In genomic region chr7:74194686-74195085, GRCh38 we compare ENCODE assay signal across 16 cellular contexts. TPM values are rescaled to one million over a fixed set of nuclear protein-coding genes. Genes with fewer than 3 reads are reported as not detected.
DNase-seq lines count a peak whose midpoint lies in the region; ATAC-seq and TF ChIP-seq lines count a peak whose summit lies in the region.
"Had no signal": no experiment of that assay in that cellular context is flagged by ENCODE, and none has a peak within 500 bp of the region (broad histone marks: within the 10 kb centered on the region; RNA-seq: fewer than 3 reads in every experiment).

No MANE protein-coding gene starts in this region.

- H3K4ac ChIP-seq in mesenchymal stem cell (ENCODE audit: low read depth in 1 of 2, low read length in 2 of 2) = no peak overlapping the region

- H2BK120ac ChIP-seq in mesenchymal stem cell (ENCODE audit: low read depth, low read length) = no peak overlapping the region

- no peak overlapping the region for H3K14ac ChIP-seq in mesenchymal stem cell (ENCODE audit: low read length in 2 of 2)

- H3K23ac ChIP-seq in mesenchymal stem cell (ENCODE audit: low read length in 2 of 2) = no peak overlapping the region

- H3K18ac ChIP-seq in mesenchymal stem cell (ENCODE audit: low read depth in 1 of 2, low read length in 2 of 2) = no peak overlapping the region

- H3K27me3 Mint-ChIP-seq in activated naive CD8-positive, alpha-beta T cell = no peaks in the 10 kb centered on the region
- no peaks in the 10 kb centered on the region for H3K27me3 Mint-ChIP-seq in WTC11 (ENCODE audit: low read depth)
- H3K27me3 Mint-ChIP-seq: CD4-positive, alpha-beta memory T cell had no signal

- peak overlapping the region; percentile 80 for H3K27ac Mint-ChIP-seq in activated naive CD8-positive, alpha-beta T cell
- H3K27ac Mint-ChIP-seq in WTC11 = no peak overlapping the region
- H3K27ac Mint-ChIP-seq: activated T-helper 1 cell treated with anti-CD3 and anti-CD28 coated beads, Interleukin-12 subunit alpha, Interleukin-12 subunit beta, Interleukin-2, Interleukin-4 antibody, amounts not matched to agents 30 ng/mL and 10 ng/mL and 1 ng/mL, durations not matched to agents 14 hours and 24 hours and 36 hours had no signal

- H3K4me3 Mint-ChIP-seq in activated naive CD8-positive, alpha-beta T cell = no peak overlapping the region
- H3K4me3 Mint-ChIP-seq in WTC11 = no peak overlapping the region
- H3K4me3 Mint-ChIP-seq: activated T-helper 1 cell treated with anti-CD3 and anti-CD28 coated beads, Interleukin-12 subunit alpha, Interleukin-12 subunit beta, Interleukin-2, Interleukin-4 antibody, amounts not matched to agents 30 ng/mL and 10 ng/mL and 1 ng/mL, durations not matched to agents 14 hours and 24 hours and 36 hours; CD4-positive, alpha-beta memory T cell had no signal

- H2AFZ ChIP-seq in mesenchymal stem cell (ENCODE audit: low read depth, low read length) = no peak overlapping the region

- peaks cover 27% of the 10 kb centered on the region for H3K79me1 ChIP-seq in mesenchymal stem cell (replicated peaks; ENCODE audit: low read length, poor library complexity, severe bottlenecking)

- H3K9me3 Mint-ChIP-seq in activated naive CD8-positive, alpha-beta T cell (ENCODE audit: low read depth) = no peaks in the 10 kb centered on the region
- H3K9me3 Mint-ChIP-seq in WTC11 = no peaks in the 10 kb centered on the region
- H3K9me3 Mint-ChIP-seq: activated T-helper 1 cell treated with anti-CD3 and anti-CD28 coated beads, Interleukin-12 subunit alpha, Interleukin-12 subunit beta, Interleukin-2, Interleukin-4 antibody, amounts not matched to agents 30 ng/mL and 10 ng/mL and 1 ng/mL, durations not matched to agents 14 hours and 24 hours and 36 hours had no signal

- no peak overlapping the region for H3K4me2 ChIP-seq in mesenchymal stem cell (ENCODE audit: low read length, poor library complexity, severe bottlenecking)

- no peak overlapping the region for H4K91ac ChIP-seq in mesenchymal stem cell (ENCODE audit: low read length)

- no peak overlapping the region for H2BK15ac ChIP-seq in mesenchymal stem cell (ENCODE audit: low read depth, poor library complexity, severe bottlenecking)

- WGBS in mesenchymal stem cell = 96% methylated on average over 14 of the region's 14 CpGs

- CTCF ChIA-PET in WTC11 (lab: Charles Lee) = interaction anchor here (1.5 kb wide), 1 partner anchor 9 kb away, joined by 4 read pairs; no protein-coding TSS in a partner anchor

- H3K4me1 ChIP-seq in cardiac muscle cell (ENCODE audit: low read depth) (peaks cover 29% of the 10 kb centered on the region), right atrium auricular region (no peaks in the 10 kb centered on the region), mesenchymal stem cell (ENCODE audit: control insufficient read depth, insufficient read depth, low read depth, low read length) (peaks cover 3% of the 10 kb centered on the region)
- H3K4me1 ChIP-seq: Peyer's patch had no signal

- H2BK5ac ChIP-seq in mesenchymal stem cell (ENCODE audit: low read depth, low read length, poor library complexity, severe bottlenecking) = no peak overlapping the region

- H3K36me3 Mint-ChIP-seq in activated naive CD8-positive, alpha-beta T cell = peaks cover 5% of the 10 kb centered on the region
- peaks cover 64% of the 10 kb centered on the region for H3K36me3 Mint-ChIP-seq in WTC11

- no peak overlapping the region for H2BK12ac ChIP-seq in mesenchymal stem cell (ENCODE audit: low read length in 2 of 2)

- no peak for TF ChIP-seq CTCF in cardiac muscle cell (IDR thresholded peaks at IDR 0.05; ENCODE audit: low read depth, low read length)
- no peak for TF ChIP-seq CTCF in right atrium auricular region (IDR thresholded peaks at IDR 0.05)
- TF ChIP-seq CTCF in WTC11 (IDR thresholded peaks at IDR 0.05) = no peak

- H3K4me3 ChIP-seq in cardiac muscle cell (no peak overlapping the region), right atrium auricular region (no peak overlapping the region), mesenchymal stem cell (ENCODE audit: insufficient read depth in 1 of 2, low read depth in 1 of 2, low read length in 2 of 2) (no peak overlapping the region)
- H3K4me3 ChIP-seq: Peyer's patch had no signal

- H3K4me1 Mint-ChIP-seq in activated naive CD8-positive, alpha-beta T cell (ENCODE audit: low read depth) = peaks cover 19% of the 10 kb centered on the region
- no peaks in the 10 kb centered on the region for H3K4me1 Mint-ChIP-seq in WTC11
- H3K4me1 Mint-ChIP-seq: CD4-positive, alpha-beta memory T cell had no signal

- DNase-seq in cardiac muscle cell (ENCODE audit: low read depth in 1 of 2, low spot score in 1 of 2) = no peak
- no peak for DNase-seq in right atrium auricular region (ENCODE audit: low spot score)
- DNase-seq in mesenchymal stem cell = no peak
- DNase-seq in WTC11 (ENCODE audit: low spot score) = no peak
- no peak for DNase-seq in medulla oblongata (ENCODE audit: extremely low spot score)
- DNase-seq: activated CD4-positive, alpha-beta T cell treated with anti-CD3 and anti-CD28 coated beads, Interleukin-2, amount 50 U/mL, for 48 hours; CD4-positive, alpha-beta memory T cell; hippocampal formation; kidney; NCI-H187 had no signal

- no peak overlapping the region for H3K9ac ChIP-seq in mesenchymal stem cell (ENCODE audit: low read length)

- no peak for ATAC-seq in WTC11
- no peak for ATAC-seq in GM21825 (IDR thresholded peaks at IDR 0.05; ENCODE audit: unreplicated experiment)
- ATAC-seq: SK-N-SH treated with all-trans-retinoic acid at 6 μM for 48 hours had no signal

- H3K27ac ChIP-seq in cardiac muscle cell = peak overlapping the region; percentile 26
- no peak overlapping the region for H3K27ac ChIP-seq in right atrium auricular region
- no peak overlapping the region for H3K27ac ChIP-seq in mesenchymal stem cell (ENCODE audit: low read length, poor library complexity, severe bottlenecking)
- peak overlapping the region; percentile 68 for H3K27ac ChIP-seq in temporal lobe (ENCODE audit: low read depth, low read length)
- H3K27ac ChIP-seq: Peyer's patch had no signal

- H3K9me3 ChIP-seq in cardiac muscle cell (ENCODE audit: low read depth) (no peaks in the 10 kb centered on the region), right atrium auricular region (no peaks in the 10 kb centered on the region), mesenchymal stem cell (ENCODE audit: control insufficient read depth, low read length) (no peaks in the 10 kb centered on the region)
- H3K9me3 ChIP-seq: Peyer's patch had no signal

- POLR2A ChIA-PET in WTC11 (lab: Charles Lee) = interaction anchor here (1.3 kb wide), 1 partner anchor 12 kb away, joined by 3 read pairs; no protein-coding TSS in a partner anchor

- H3K36me3 ChIP-seq in cardiac muscle cell = peaks cover 53% of the 10 kb centered on the region
- H3K36me3 ChIP-seq in right atrium auricular region = peaks cover 60% of the 10 kb centered on the region
- peaks cover 64 to 85% of the 10 kb centered on the region in 2 experiments for H3K36me3 ChIP-seq in mesenchymal stem cell (ENCODE audit: control insufficient read depth in 1 of 2, insufficient read depth in 2 of 2, low read depth in 1 of 2, low read length in 2 of 2)

- peak overlapping the region; percentile 77 for H2AK5ac ChIP-seq in mesenchymal stem cell (ENCODE audit: low read length, severe bottlenecking)

- H3K27me3 ChIP-seq in cardiac muscle cell (no peaks in the 10 kb centered on the region), right atrium auricular region (no peaks in the 10 kb centered on the region), mesenchymal stem cell (ENCODE audit: control insufficient read depth in 1 of 2, insufficient read depth in 1 of 2, low read length in 2 of 2) (no peaks in the 10 kb centered on the region)
- H3K27me3 ChIP-seq: Peyer's patch had no signal

- no peak overlapping the region for H4K8ac ChIP-seq in mesenchymal stem cell (ENCODE audit: low read length)

TF ChIP-seq in WTC11, 78 proteins besides CTCF, POLR2A, EP300 and RAD21 (continues in another document):
- TF ChIP-seq ATF3 (CRISPR knock-in tag; conservative IDR thresholded peaks at IDR 0.05) (no peak), KAT7 (CRISPR knock-in tag; IDR thresholded peaks at IDR 0.05; ENCODE audit: borderline replicate concordance) (no peak), ZNF317 (CRISPR knock-in tag; IDR thresholded peaks at IDR 0.05; ENCODE audit: borderline replicate concordance, low read depth) (no peak), FOXK1 (CRISPR knock-in tag; IDR thresholded peaks at IDR 0.05) (no peak), TEAD1 (CRISPR knock-in tag; IDR thresholded peaks at IDR 0.05) (no peak), GTF2I (CRISPR knock-in tag; conservative IDR thresholded peaks at IDR 0.05) (no peak)
- TF ChIP-seq, protein P1, sequence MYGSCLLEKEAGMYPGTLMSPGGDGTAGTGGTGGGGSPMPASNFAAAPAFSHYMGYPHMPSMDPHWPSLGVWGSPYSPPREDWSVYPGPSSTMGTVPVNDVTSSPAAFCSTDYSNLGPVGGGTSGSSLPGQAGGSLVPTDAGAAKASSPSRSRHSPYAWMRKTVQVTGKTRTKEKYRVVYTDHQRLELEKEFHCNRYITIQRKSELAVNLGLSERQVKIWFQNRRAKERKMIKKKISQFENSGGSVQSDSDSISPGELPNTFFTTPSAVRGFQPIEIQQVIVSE (CRISPR knock-in tag; IDR thresholded peaks at IDR 0.05; ENCODE audit: borderline replicate concordance) = no peak

RNA-seq across cellular contexts. Expression of gene LAT2, which starts 15.1 kb away (rescaled TPM):
- total RNA-seq in cardiac muscle cell = 0.63 and 1.1 TPM in 2 replicates
- 0.86 and 0.94 TPM in 2 replicates for polyA plus RNA-seq in cardiac muscle cell
- total RNA-seq in right atrium auricular region = 1 to 10 TPM; 1.4 to 6.1 TPM
- 0.35 TPM for polyA plus RNA-seq in mesenchymal stem cell (2013, experiment 1 of 2)
- 0.52 TPM for polyA plus RNA-seq in mesenchymal stem cell (2013, experiment 2 of 2)
- 0.98 TPM for total RNA-seq in temporal lobe
- total RNA-seq in WTC11 (2021) = 0.33 to 0.76 TPM (median 0.41 TPM) in 3 replicates

RNA-seq across cellular contexts. Expression of gene EIF4H, which starts 20.5 kb away (rescaled TPM):
- total RNA-seq in cardiac muscle cell (314 and 330 TPM in 2 replicates), right atrium auricular region (100 to 1,000 TPM; 175 to 203 TPM), temporal lobe (105 TPM), WTC11 (2021) (355 to 373 TPM (median 371 TPM) in 3 replicates)
- 323 and 395 TPM in 2 replicates for polyA plus RNA-seq in cardiac muscle cell
- 203 TPM for polyA plus RNA-seq in mesenchymal stem cell (2013, experiment 1 of 2)
- polyA plus RNA-seq in mesenchymal stem cell (2013, experiment 2 of 2) = 198 TPM

RNA-seq across cellular contexts. Expression of gene RFC2, which starts 59.5 kb away (rescaled TPM):
- 14.6 and 26.8 TPM in 2 replicates for total RNA-seq in cardiac muscle cell
- 49.2 and 69.2 TPM in 2 replicates for polyA plus RNA-seq in cardiac muscle cell
- 1 to 10 TPM; 6.0 to 8.5 TPM for total RNA-seq in right atrium auricular region
- polyA plus RNA-seq in mesenchymal stem cell (2013, experiment 1 of 2) = 17.3 TPM
- polyA plus RNA-seq in mesenchymal stem cell (2013, experiment 2 of 2) = 16.3 TPM
- total RNA-seq in temporal lobe = 15.7 TPM
- total RNA-seq in WTC11 (2021) = 74.1 to 80.7 TPM (median 79.4 TPM) in 3 replicates

Comparison
In these comparisons a context has a peak if more than half of its experiments do, and no peak if none do; other contexts are left out.
1. H3K27ac ChIP-seq: peak in cardiac muscle cell (single experiment) and temporal lobe (single experiment); none in right atrium auricular region (0 of 2) and mesenchymal stem cell (single experiment).